ENCODE assay signal across 8 cellular contexts in genomic region chr15:65869954-65870871, GRCh38. TPM values are rescaled to one million over a fixed set of nuclear protein-coding genes. Genes with fewer than 3 reads are reported as not detected.
A peak's percentile ranks its signal among the peaks of the same experiment; 100 is the strongest.
DNase-seq lines count a peak whose midpoint lies in the region; ATAC-seq and TF ChIP-seq lines count a peak whose summit lies in the region.

No MANE protein-coding gene starts in this region.

- ATAC-seq in activated B cell treated with CpG ODN at 0.5 μM for 24 hours (ENCODE audit: low read depth) (no peak), HG03095 (IDR thresholded peaks at IDR 0.05; ENCODE audit: unreplicated experiment) (no peak)

- peak overlapping the region; percentile 97 to 99 for H3K9ac ChIP-seq in mucosa of rectum (ENCODE audit: low read depth in 1 of 2, low read length in 2 of 2)

- H3K4me3 ChIP-seq in mucosa of rectum (ENCODE audit: low read length in 2 of 2) (peak overlapping the region; percentile 91 to 99), transverse colon (peak overlapping the region; percentile 70 to 90 (median 82))

- H3K27me3 ChIP-seq in mucosa of rectum (ENCODE audit: control insufficient read depth in 2 of 2, insufficient read depth in 2 of 2, low read length in 2 of 2) (no peaks in the 10 kb centered on the region), transverse colon (no peaks in the 10 kb centered on the region)

- intact Hi-C loops in activated B cell treated with CpG ODN at 0.5 μM for 24 hours (cut with micrococcal nuclease) (loop anchor here (1.0 to 5.0 kb wide), 12 partner anchors 14 to 832 kb away; partner anchors contain the start of genes DENND4A, DIS3L, INTS14 and PARP16), transverse colon (cut with DNase I; ENCODE audit: low total_unique reads) (loop anchor here (10.0 kb wide), 1 partner anchor 75 kb away; the partner anchor contains the start of gene DENND4A)

- no peak for TF ChIP-seq EP300 in transverse colon (IDR thresholded peaks at IDR 0.05; ENCODE audit: low read depth)

- H3K27ac Mint-ChIP-seq in activated B cell treated with CpG ODN at 0.5 μM for 24 hours = peak overlapping the region; percentile 97

- peaks cover 20% of the 10 kb centered on the region for H3K36me3 Mint-ChIP-seq in activated B cell treated with CpG ODN at 0.5 μM for 24 hours (ENCODE audit: low read depth)

- DNase-seq in GM10266 (ENCODE audit: extremely low spot score) (no peak), NAMALWA (ENCODE audit: low spot score) (peak; percentile 54), activated B cell treated with CpG ODN at 0.5 μM for 24 hours (no peak), erythroblast (lab: John Stamatoyannopoulos, UW) (peak; percentile 68 to 69), transverse colon (peak; percentile 75)

- TF ChIP-seq POLR2A in erythroblast (IDR thresholded peaks at IDR 0.05; ENCODE audit: low read length) (no peak), transverse colon (IDR thresholded peaks at IDR 0.05) (peak; percentile 88)

- peaks cover 29% of the 10 kb centered on the region for H3K4me1 Mint-ChIP-seq in activated B cell treated with CpG ODN at 0.5 μM for 24 hours

- H3K4me1 ChIP-seq in mucosa of rectum (ENCODE audit: control insufficient read depth in 2 of 2, insufficient read depth in 2 of 2, low read length in 2 of 2) = peaks cover 5 to 8% of the 10 kb centered on the region in 2 donors
- peaks cover 0 to 35% (median 11%) of the 10 kb centered on the region in 4 donors for H3K4me1 ChIP-seq in transverse colon

- CTCF ChIA-PET in activated B cell treated with CpG ODN at 0.5 μM for 24 hours (lab: Charles Lee) = interaction anchor here (0.8 to 2.4 kb wide), 10 partner anchors 12 to 259 kb away, joined by 3 to 13 read pairs (median 5); partner anchors contain the start of genes DENND4A and INTS14

- no peaks in the 10 kb centered on the region for H3K9me3 Mint-ChIP-seq in activated B cell treated with CpG ODN at 0.5 μM for 24 hours

- 1% methylated on average over 23 to 43 of the region's 43 CpGs for WGBS in transverse colon (ENCODE audit: low coverage in 1 of 2), 2 donors

- no peaks in the 10 kb centered on the region for H3K9me3 ChIP-seq in mucosa of rectum (ENCODE audit: control insufficient read depth in 2 of 2, low read length in 2 of 2)
- no peaks in the 10 kb centered on the region for H3K9me3 ChIP-seq in transverse colon

- POLR2A ChIA-PET in activated B cell treated with CpG ODN at 0.5 μM for 24 hours (lab: Charles Lee) = interaction anchor here (0.6 to 3.4 kb wide), 33 partner anchors 9 to 736 kb away, joined by 3 to 68 read pairs (median 5); partner anchors contain the start of genes DENND4A, DPP8, INTS14 and PDCD7

- H3K4me3 Mint-ChIP-seq in activated B cell treated with CpG ODN at 0.5 μM for 24 hours = peak overlapping the region; percentile 99

- peaks cover 4% of the 10 kb centered on the region for H3K27me3 Mint-ChIP-seq in activated B cell treated with CpG ODN at 0.5 μM for 24 hours

- in situ Hi-C loops in transverse colon (cut with MboI; ENCODE audit: low pct_ligation_motif_present in 1 of 4, low pct_unique_long_range_greater_than_20kb in 1 of 4, low sequenced_read_pairs in 3 of 4) = loop anchor here in 1 of 4 donors (25.0 kb wide), 1 partner anchor 233 kb away; no protein-coding TSS in a partner anchor

- H3K36me3 ChIP-seq in mucosa of rectum (ENCODE audit: control insufficient read depth in 2 of 2, insufficient read depth in 2 of 2, low read length in 2 of 2) (peaks cover 6 to 7% of the 10 kb centered on the region in 2 donors), transverse colon (no peaks in the 10 kb centered on the region)

- H3K27ac ChIP-seq in 22Rv1 (peak overlapping the region; percentile 91), mucosa of rectum (ENCODE audit: low read depth in 2 of 2, low read length in 2 of 2) (peak overlapping the region; percentile 95 to 99), transverse colon (peak overlapping the region; percentile 96 to 98 (median 97))

- no peak for TF ChIP-seq CTCF in 22Rv1 (IDR thresholded peaks at IDR 0.05)
- TF ChIP-seq CTCF in GM10266 (IDR thresholded peaks at IDR 0.05; ENCODE audit: control insufficient read depth, insufficient read depth, low read depth, missing control alignments) = peak; percentile 15
- no peak for TF ChIP-seq CTCF in activated B cell treated with CpG ODN at 0.5 μM for 24 hours (IDR thresholded peaks at IDR 0.05)
- no peak for TF ChIP-seq CTCF in transverse colon (IDR thresholded peaks at IDR 0.05)

RNA-seq across cellular contexts. Expression of gene RAB11A, which starts 0.9 kb away (rescaled TPM):
- 98.2 and 104 TPM in 2 replicates for total RNA-seq in activated B cell treated with CpG ODN at 0.5 μM for 24 hours
- total RNA-seq in transverse colon = 100 to 1,000 TPM in 2 of 4 donors, 10 to 100 TPM in 2; 25.5 to 322 (median 134) TPM

Comparison
In these comparisons a context has a peak if more than half of its experiments do, and no peak if none do; other contexts are left out.
1. DNase-seq: peak in NAMALWA (single experiment), erythroblast (2 of 2) and transverse colon (single experiment); none in GM10266 (single experiment) and activated B cell treated with CpG ODN at 0.5 μM for 24 hours (single experiment).
2. Peak in every context shown above with its lines, with median percentiles within 50 percentile points of each other: H3K27ac ChIP-seq.